In genomic region chr9:106622148-106622547, GRCh38 we compare ENCODE assay signal across 18 cellular contexts.
DNase-seq lines count a peak whose midpoint lies in the region; TF ChIP-seq lines count a peak whose summit lies in the region.
"Had no signal": no experiment of that assay in that cellular context is flagged by ENCODE, and none has a peak within 500 bp of the region (broad histone marks: within the 10 kb centered on the region; RNA-seq: fewer than 3 reads in every experiment).

No MANE protein-coding gene starts in this region.

- TF ChIP-seq EP300 in tibial nerve (IDR thresholded peaks at IDR 0.05) = no peak

- H3K4me3 Mint-ChIP-seq in endodermal cell = no peak overlapping the region
- H3K4me3 Mint-ChIP-seq: activated naive CD4-positive, alpha-beta T cell treated with anti-CD3 and anti-CD28 coated beads, Interleukin-2, amount 50 U/mL, for 24 hours; CD8-positive, alpha-beta T cell had no signal

- H3K27ac Mint-ChIP-seq in endodermal cell = no peak overlapping the region
- H3K27ac Mint-ChIP-seq: activated naive CD4-positive, alpha-beta T cell treated with anti-CD3 and anti-CD28 coated beads, Interleukin-2, amount 50 U/mL, for 24 hours; CD8-positive, alpha-beta T cell had no signal

- H3K27ac ChIP-seq in endodermal cell (ENCODE audit: low read depth, low read length) = peak overlapping the region; percentile 98
- H3K27ac ChIP-seq in tibial nerve = peak overlapping the region; percentile 31 to 86 (median 62)
- H3K27ac ChIP-seq: cardiac muscle cell had no signal

- no peak overlapping the region for H3K9ac ChIP-seq in endodermal cell (ENCODE audit: extremely low read depth, low read length, poor library complexity, severe bottlenecking)

- H3K27me3 ChIP-seq in endodermal cell (ENCODE audit: control insufficient read depth, insufficient read depth, low read length, poor library complexity, severe bottlenecking) (no peaks in the 10 kb centered on the region), tibial nerve (no peaks in the 10 kb centered on the region)
- H3K27me3 ChIP-seq: cardiac muscle cell had no signal

- TF ChIP-seq CTCF in endodermal cell (conservative IDR thresholded peaks at IDR 0.05) (no peak), tibial nerve (IDR thresholded peaks at IDR 0.05) (no peak)

- H3K4me1 ChIP-seq in endodermal cell (ENCODE audit: control insufficient read depth, insufficient read depth, low read length) (no peaks in the 10 kb centered on the region), tibial nerve (peaks cover 0 to 18% (median 7%) of the 10 kb centered on the region in 4 donors)

- peaks cover 21% of the 10 kb centered on the region for H3K4me1 Mint-ChIP-seq in endodermal cell
- H3K4me1 Mint-ChIP-seq: activated naive CD4-positive, alpha-beta T cell treated with anti-CD3 and anti-CD28 coated beads, Interleukin-2, amount 50 U/mL, for 24 hours had no signal

- H3K4me3 ChIP-seq in endodermal cell (ENCODE audit: low read length) (no peak overlapping the region), tibial nerve (no peak overlapping the region)
- H3K4me3 ChIP-seq: cardiac muscle cell had no signal

- H3K36me3 ChIP-seq in endodermal cell (ENCODE audit: control insufficient read depth, insufficient read depth, low read length) (no peaks in the 10 kb centered on the region), tibial nerve (no peaks in the 10 kb centered on the region)
- H3K36me3 ChIP-seq: cardiac muscle cell had no signal

- H3K9me3 Mint-ChIP-seq in endodermal cell = no peaks in the 10 kb centered on the region
- H3K9me3 Mint-ChIP-seq: activated naive CD4-positive, alpha-beta T cell treated with anti-CD3 and anti-CD28 coated beads, Interleukin-2, amount 50 U/mL, for 24 hours; CD8-positive, alpha-beta T cell had no signal

- TF ChIP-seq POLR2A in tibial nerve (IDR thresholded peaks at IDR 0.05) = no peak

- no peaks in the 10 kb centered on the region for H3K9me3 ChIP-seq in endodermal cell (ENCODE audit: control insufficient read depth, low read length)
- H3K9me3 ChIP-seq in tibial nerve = no peaks in the 10 kb centered on the region

- DNase-seq in SHP77 treated with DMSO at 0.1 percent for 48 hours (lab: John Stamatoyannopoulos, UW) (peak; percentile 4), SHP77 (lab: John Stamatoyannopoulos, UW) (no peak), NCI-H82 (lab: John Stamatoyannopoulos, UW) (peak; percentile 36), endodermal cell (no peak), tibial nerve (ENCODE audit: low spot score in 2 of 2) (no peak), NCI-H226 (no peak), RKO (ENCODE audit: low spot score) (no peak), NCI-H1930 (lab: John Stamatoyannopoulos, UW) (no peak)
- DNase-seq: activated CD4-positive, alpha-beta T cell treated with anti-CD3 and anti-CD28 coated beads for 4 hours; activated T-cell treated with anti-CD3 and anti-CD28 coated beads for 4 hours; CD8-positive, alpha-beta T cell; foreskin fibroblast; GDM1; NCI-H2227 treated with DMSO at 0.1 percent for 48 hours; stimulated activated CD4-positive, alpha-beta T cell treated with anti-CD3 and anti-CD28 coated beads, Interleukin-2, amount 100 ng/mL, for 48 hours; stimulated activated CD8-positive, alpha-beta memory T cell treated with anti-CD3 and anti-CD28 coated beads, Interleukin-4, amount 100 ng/mL, for 48 hours had no signal

- no peaks in the 10 kb centered on the region for H3K36me3 Mint-ChIP-seq in endodermal cell (ENCODE audit: low read depth)
- H3K36me3 Mint-ChIP-seq: activated naive CD4-positive, alpha-beta T cell treated with anti-CD3 and anti-CD28 coated beads, Interleukin-2, amount 50 U/mL, for 24 hours; CD8-positive, alpha-beta T cell had no signal

- peaks cover 3% of the 10 kb centered on the region for H3K27me3 Mint-ChIP-seq in endodermal cell (ENCODE audit: insufficient read depth)
- H3K27me3 Mint-ChIP-seq: activated naive CD4-positive, alpha-beta T cell treated with anti-CD3 and anti-CD28 coated beads, Interleukin-2, amount 50 U/mL, for 24 hours had no signal

- WGBS in endodermal cell (ENCODE audit: insufficient coverage in 1 of 2, insufficient read length in 1 of 2), 2 experiments = 87% methylated on average over 9 to 11 of the region's 11 CpGs
- WGBS in tibial nerve, 2 donors = 51% methylated on average over 11 of the region's 11 CpGs

Comparison
In these comparisons a context has a peak if more than half of its experiments do, and no peak if none do; other contexts are left out.
1. DNase-seq: peak in SHP77 treated with DMSO at 0.1 percent for 48 hours (single experiment) and NCI-H82 (single experiment); none in SHP77 (0 of 2), endodermal cell (single experiment), tibial nerve (0 of 2), NCI-H226 (single experiment), RKO (single experiment) and NCI-H1930 (0 of 2).